20 cellular contexts compared by ENCODE assay signal in genomic region chr9:135104761-135105160, GRCh38. TPM values are rescaled to one million over a fixed set of nuclear protein-coding genes. Genes with fewer than 3 reads are reported as not detected.
DNase-seq lines count a peak whose midpoint lies in the region; ATAC-seq and TF ChIP-seq lines count a peak whose summit lies in the region.
"Had no signal": no experiment of that assay in that cellular context is flagged by ENCODE, and none has a peak within 500 bp of the region (broad histone marks: within the 10 kb centered on the region; RNA-seq: fewer than 3 reads in every experiment).

No MANE protein-coding gene starts in this region.

- intact Hi-C loops in dorsolateral prefrontal cortex (cut with DNase I): no loop called here
- intact Hi-C loops in Right ventricle myocardium superior (cut with DNase I): no loop called here

- H3K9ac ChIP-seq in skeletal muscle tissue (ENCODE audit: low read depth in 1 of 3, low read length in 3 of 3): no peak overlapping the region
- H3K9ac ChIP-seq: BLaER1 had no signal

- no peaks in the 10 kb centered on the region for H3K27me3 ChIP-seq in WERI-Rb-1 (ENCODE audit: insufficient read depth, low read depth, severe bottlenecking)
- H3K27me3 ChIP-seq in dorsolateral prefrontal cortex: peaks cover 0 to 7% (median 0%) of the 10 kb centered on the region in 45 donors
- peaks cover 0 to 7% (median 0%) of the 10 kb centered on the region in 3 donors for H3K27me3 ChIP-seq in skeletal muscle tissue (ENCODE audit: control insufficient read depth in 3 of 3, insufficient read depth in 3 of 3, low read length in 3 of 3)

- peak overlapping the region; percentile 90 for H3K27ac ChIP-seq in WERI-Rb-1
- H3K27ac ChIP-seq in dorsolateral prefrontal cortex: peak overlapping the region in 42 of 59 donors; percentile 30 to 87 (median 72)
- peak overlapping the region; percentile 85 for H3K27ac ChIP-seq in skeletal muscle tissue (ENCODE audit: low read depth, low read length)
- H3K27ac ChIP-seq: 22Rv1, BLaER1, C4-2B had no signal

- H3K9me3 ChIP-seq in WERI-Rb-1 (ENCODE audit: severe bottlenecking) (no peaks in the 10 kb centered on the region), skeletal muscle tissue (ENCODE audit: control insufficient read depth in 3 of 3, low read length in 3 of 3) (no peaks in the 10 kb centered on the region)
- H3K9me3 ChIP-seq: BLaER1, Caco-2 had no signal

- H3K4me3 ChIP-seq in WERI-Rb-1 (ENCODE audit: low read depth, low read length): peak overlapping the region; percentile 31
- H3K4me3 ChIP-seq in dorsolateral prefrontal cortex: peak overlapping the region in 13 of 59 donors; percentile 3 to 42 (median 22)
- no peak overlapping the region for H3K4me3 ChIP-seq in skeletal muscle tissue (ENCODE audit: low read length in 3 of 3)
- H3K4me3 ChIP-seq: BLaER1, GM12878 had no signal

- DNase-seq in NCI-H82 (lab: John Stamatoyannopoulos, UW) (peak; percentile 53), NCI-H82 treated with DMSO at 0.1 percent for 48 hours (lab: John Stamatoyannopoulos, UW; ENCODE audit: unreplicated experiment) (no peak), WERI-Rb-1 (peak; percentile 71), dorsolateral prefrontal cortex (peak in 1 of 10 donors; percentile 52), Right ventricle myocardium superior (no peak)
- DNase-seq in activated CD4-positive, alpha-beta T cell treated with anti-CD3 and anti-CD28 coated beads for 4 hours: no peak
- DNase-seq: Caco-2; CD4-positive, CD25-positive, alpha-beta regulatory T cell; CD8-positive, alpha-beta T cell; DND-41; GDM1; GOT3; HCEC 1CT had no signal

- ATAC-seq in GM18868 (IDR thresholded peaks at IDR 0.05; ENCODE audit: unreplicated experiment): no peak
- no peak for ATAC-seq in Right ventricle myocardium superior (ENCODE audit: poor library complexity)
- ATAC-seq: CD8-positive, alpha-beta T cell; GM12878 had no signal

- H3K4me1 ChIP-seq in skeletal muscle tissue (ENCODE audit: control insufficient read depth in 3 of 3, insufficient read depth in 3 of 3, low read length in 3 of 3): peaks cover 30 to 59% (median 50%) of the 10 kb centered on the region in 3 donors
- H3K4me1 ChIP-seq: Caco-2 had no signal

- no peak for TF ChIP-seq CTCF in WERI-Rb-1 (IDR thresholded peaks at IDR 0.05; ENCODE audit: low read depth, low read length)
- TF ChIP-seq CTCF in dorsolateral prefrontal cortex (IDR thresholded peaks at IDR 0.05 in 54 of 56, conservative IDR thresholded peaks at IDR 0.05 in 2 of 56; ENCODE audit: low read depth in 1 of 56, partially characterized antibody in 56 of 56): no peak

- peaks cover 89% of the 10 kb centered on the region for H3K36me3 ChIP-seq in WERI-Rb-1
- no peaks in the 10 kb centered on the region for H3K36me3 ChIP-seq in skeletal muscle tissue (ENCODE audit: control insufficient read depth in 3 of 3, insufficient read depth in 3 of 3, low read length in 3 of 3)
- H3K36me3 ChIP-seq: BLaER1 had no signal

RNA-seq across cellular contexts. Expression of gene OLFM1, which starts 17.3 kb away (rescaled TPM):
- 1,000 to 10,000 TPM in 2 of 120 experiments, 100 to 1,000 TPM in 118; 171 to 1,128 (median 638) TPM for total RNA-seq in dorsolateral prefrontal cortex
- 2.6 TPM for total RNA-seq in skeletal muscle tissue
- total RNA-seq in Right ventricle myocardium superior: 11.9 TPM
- total RNA-seq: B cell; Caco-2; CD4-positive, CD25-positive, alpha-beta regulatory T cell; CD8-positive, alpha-beta T cell; GM12878 had no signal

Comparison
In these comparisons a context has a peak if more than half of its experiments do, and no peak if none do; other contexts are left out.
1. DNase-seq: peak in NCI-H82 (single experiment) and WERI-Rb-1 (single experiment); none in NCI-H82 treated with DMSO at 0.1 percent for 48 hours (single experiment), activated CD4-positive, alpha-beta T cell treated with anti-CD3 and anti-CD28 coated beads for 4 hours (0 of 2) and Right ventricle myocardium superior (single experiment).
2. RNA of gene OLFM1, which starts 17.3 kb away (total RNA-seq): 171 to 1,128 TPM in dorsolateral prefrontal cortex; 11.9 TPM in Right ventricle myocardium superior (single experiment) and 2.6 TPM in skeletal muscle tissue (single experiment); every median in the first group is over 10 times any median in the second.
3. Peak in every context shown above with its lines, with median percentiles within 50 percentile points of each other: H3K27ac ChIP-seq.